Comparison of ENCODE assay signal across 14 cellular contexts in the genomic region with DNA sequence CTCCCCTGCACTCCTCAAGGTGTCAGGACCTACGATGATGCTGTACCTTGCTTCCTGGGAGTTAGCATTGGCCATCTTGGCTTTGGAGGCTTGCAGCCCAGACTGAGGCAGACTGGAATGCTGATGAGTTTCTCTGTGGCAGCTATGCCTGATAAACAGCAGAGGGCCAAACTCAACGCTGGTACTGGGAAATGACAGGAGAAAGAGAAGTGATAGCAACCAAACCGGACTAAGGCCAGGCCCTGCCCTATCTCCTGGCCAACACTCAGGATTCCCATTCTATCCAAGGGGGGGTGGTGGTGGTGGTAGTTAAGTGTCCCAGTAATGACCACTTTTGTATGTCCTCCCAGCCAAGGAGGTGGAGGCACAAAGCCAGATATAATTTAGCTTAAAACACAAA.
A peak's percentile ranks its signal among the peaks of the same experiment; 100 is the strongest.
DNase-seq lines count a peak whose midpoint lies in the region; ATAC-seq, FAIRE-seq and TF ChIP-seq lines count a peak whose summit lies in the region.
"Had no signal": no experiment of that assay in that cellular context is flagged by ENCODE, and none has a peak within 500 bp of the region (broad histone marks: within the 10 kb centered on the region; RNA-seq: fewer than 3 reads in every experiment).

No MANE protein-coding gene starts in this region.

- TF ChIP-seq RAD21 in HepG2 (CRISPR knock-in tag; IDR thresholded peaks at IDR 0.05) = no peak

- H3K27me3 ChIP-seq in HepG2 (ENCODE audit: control insufficient read depth in 1 of 2, insufficient read depth in 2 of 2, low read length in 2 of 2) (no peaks in the 10 kb centered on the region), prostate gland (replicated peaks; ENCODE audit: insufficient read depth) (no peaks in the 10 kb centered on the region)

- POLR2A ChIA-PET in HEK293T (lab: Yijun Ruan, JAX) = no interaction called here
- POLR2A ChIA-PET in HepG2 (lab: Yijun Ruan, JAX) = no interaction called here

- 3% methylated on average over 3 of the region's 3 CpGs for WGBS in HepG2 (ENCODE audit: low lambda C conversion rate)
- WGBS in prostate gland = 82% methylated on average over 3 of the region's 3 CpGs

- H4K20me1 ChIP-seq in HepG2 (ENCODE audit: insufficient read depth, low read length) = no peaks in the 10 kb centered on the region

- no peak overlapping the region for H3K4me3 ChIP-seq in HepG2 (replicated peaks in 1 of 3; ENCODE audit: insufficient read depth in 1 of 3, low read depth in 2 of 3, low read length in 3 of 3)
- H3K4me3 ChIP-seq in prostate gland = no peak overlapping the region

- H3K4me1 Mint-ChIP-seq in chondrocyte (ENCODE audit: low read depth) = no peaks in the 10 kb centered on the region

- H3K9me3 ChIP-seq in HepG2 (ENCODE audit: low read length) = no peaks in the 10 kb centered on the region
- no peaks in the 10 kb centered on the region for H3K9me3 ChIP-seq in prostate gland

- TF ChIP-seq CTCF in chondrocyte (IDR thresholded peaks at IDR 0.05) = peak; percentile 53
- TF ChIP-seq CTCF in HepG2 (CRISPR knock-in tag; IDR thresholded peaks at IDR 0.05) = 0 out of 2 replicates have a peak, but pooled peaks have one; percentile 10
- TF ChIP-seq CTCF in prostate gland (IDR thresholded peaks at IDR 0.05) = no peak

- no peak overlapping the region for H3K4me3 Mint-ChIP-seq in chondrocyte (ENCODE audit: unreplicated experiment)
- H3K4me3 Mint-ChIP-seq: activated T-cell treated with anti-CD3 and anti-CD28 coated beads, Interleukin-2, amount 50 U/mL, for 24 hours; nephron progenitor cell had no signal

- ATAC-seq in HepG2 (peak; percentile 77), esophagus mucosa (no peak), HG02981 (IDR thresholded peaks at IDR 0.05; ENCODE audit: unreplicated experiment) (no peak)

- TF ChIP-seq POLR2A in HepG2 (IDR thresholded peaks at IDR 0.05; ENCODE audit: insufficient read depth in 1 of 2, low read depth in 2 of 2, low read length in 2 of 2) (no peak), prostate gland (IDR thresholded peaks at IDR 0.05) (no peak)

- H3K4me1 ChIP-seq in HepG2 (ENCODE audit: insufficient read depth, low read length) (no peaks in the 10 kb centered on the region), prostate gland (replicated peaks) (no peaks in the 10 kb centered on the region)

- H3K9ac ChIP-seq in HepG2 (ENCODE audit: insufficient read depth, low read depth, low read length) = no peak overlapping the region

- H3K27me3 Mint-ChIP-seq in chondrocyte (ENCODE audit: low read depth) = no peaks in the 10 kb centered on the region
- H3K27me3 Mint-ChIP-seq: activated T-cell treated with anti-CD3 and anti-CD28 coated beads, Interleukin-2, amount 50 U/mL, for 24 hours had no signal

- no peaks in the 10 kb centered on the region for H3K79me2 ChIP-seq in HepG2 (ENCODE audit: insufficient read depth, low read length)

- no peak overlapping the region for H2AFZ ChIP-seq in HepG2 (ENCODE audit: low read length)

- no peak for FAIRE-seq in HepG2 (lab: Jason Lieb, UNC)

- CTCF ChIA-PET in HEK293T (lab: Yijun Ruan, JAX) = interaction anchor here (1.0 kb wide), 1 partner anchor 15 kb away, joined by 3 read pairs; no protein-coding TSS in a partner anchor
- CTCF ChIA-PET in HepG2 (lab: Yijun Ruan, JAX; ENCODE audit: low intra/inter-chr PET ratio, low total read pairs) = no interaction called here

- H3K4me2 ChIP-seq in HepG2 (ENCODE audit: low read depth, low read length) = no peak overlapping the region

- no peaks in the 10 kb centered on the region for H3K36me3 Mint-ChIP-seq in chondrocyte (ENCODE audit: low read depth)

- TF ChIP-seq EP300 in HepG2 (IDR thresholded peaks at IDR 0.05; ENCODE audit: low read depth in 2 of 2, low read length in 2 of 2) = no peak
- no peak for TF ChIP-seq EP300 in HepG2 (CRISPR knock-in tag; IDR thresholded peaks at IDR 0.05; ENCODE audit: borderline replicate concordance)

- H3K9me3 Mint-ChIP-seq in chondrocyte (ENCODE audit: low read depth) = no peaks in the 10 kb centered on the region
- H3K9me3 Mint-ChIP-seq: activated T-cell treated with anti-CD3 and anti-CD28 coated beads, Interleukin-2, amount 50 U/mL, for 24 hours; nephron progenitor cell had no signal

- no TSS peak for BruUV-seq in HepG2 (replicated peaks; lab: Mats Ljungman, UMichigan)

- in situ Hi-C loops in HepG2 (cut with HindIII; ENCODE audit: extremely low pct_ligation_motif_present, low pct_unique_long_range_greater_than_20kb) = no loop called here

- no peaks in the 10 kb centered on the region for H3K36me3 ChIP-seq in HepG2 (replicated peaks in 1 of 2; ENCODE audit: control insufficient read depth in 1 of 2, insufficient read depth in 2 of 2, low read length in 2 of 2)
- H3K36me3 ChIP-seq in prostate gland = no peaks in the 10 kb centered on the region

- H3K27ac Mint-ChIP-seq in chondrocyte (ENCODE audit: unreplicated experiment) = no peak overlapping the region
- H3K27ac Mint-ChIP-seq: activated T-cell treated with anti-CD3 and anti-CD28 coated beads, Interleukin-2, amount 50 U/mL, for 24 hours; nephron progenitor cell had no signal

- intact Hi-C loops in HepG2 (cut with micrococcal nuclease; ENCODE audit: unreplicated experiment) = no loop called here
- intact Hi-C loops in prostate gland (cut with DNase I) = no loop called here

- no peak overlapping the region for H3K27ac ChIP-seq in HepG2 (ENCODE audit: extremely low read length, insufficient read depth, low read length)
- H3K27ac ChIP-seq in prostate gland = no peak overlapping the region
- H3K27ac ChIP-seq: C4-2B had no signal

- peak; percentile 36 for DNase-seq in DMS 273 (lab: John Stamatoyannopoulos, UW; ENCODE audit: unreplicated experiment)
- peak; percentile 19 for DNase-seq in HEK293T (ENCODE audit: extremely low spot score)
- DNase-seq in chondrocyte (ENCODE audit: low spot score) = no peak
- peak; percentile 25 for DNase-seq in HepG2 (ENCODE audit: low spot score)
- no peak for DNase-seq in prostate gland (ENCODE audit: low spot score)
- no peak for DNase-seq in NCI-H1436 treated with DMSO at 0.1 percent for 48 hours (lab: John Stamatoyannopoulos, UW)
- DNase-seq: activated T-cell treated with anti-CD3 and anti-CD28 coated beads, Interleukin-2, amount 50 U/mL, for 24 hours; anterior cingulate cortex; KBM-7; NCI-H2171; nephron progenitor cell had no signal

TF ChIP-seq in HEK293T, 16 proteins besides CTCF, POLR2A, EP300 and RAD21:
- TF ChIP-seq, protein P1, sequence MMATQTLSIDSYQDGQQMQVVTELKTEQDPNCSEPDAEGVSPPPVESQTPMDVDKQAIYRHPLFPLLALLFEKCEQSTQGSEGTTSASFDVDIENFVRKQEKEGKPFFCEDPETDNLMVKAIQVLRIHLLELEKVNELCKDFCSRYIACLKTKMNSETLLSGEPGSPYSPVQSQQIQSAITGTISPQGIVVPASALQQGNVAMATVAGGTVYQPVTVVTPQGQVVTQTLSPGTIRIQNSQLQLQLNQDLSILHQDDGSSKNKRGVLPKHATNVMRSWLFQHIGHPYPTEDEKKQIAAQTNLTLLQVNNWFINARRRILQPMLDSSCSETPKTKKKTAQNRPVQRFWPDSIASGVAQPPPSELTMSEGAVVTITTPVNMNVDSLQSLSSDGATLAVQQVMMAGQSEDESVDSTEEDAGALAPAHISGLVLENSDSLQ (IDR thresholded peaks at IDR 0.05) = no peak
- TF ChIP-seq ARNT (IDR thresholded peaks at IDR 0.05) (no peak), FOXK2 (IDR thresholded peaks at IDR 0.05) (no peak), LEF1 (IDR thresholded peaks at IDR 0.05; ENCODE audit: borderline replicate concordance) (no peak), ELF4 (IDR thresholded peaks at IDR 0.05) (no peak), FOXA1 (IDR thresholded peaks at IDR 0.05) (no peak), SUZ12 (IDR thresholded peaks at IDR 0.05) (no peak), FOXM1 (IDR thresholded peaks at IDR 0.05; ENCODE audit: borderline replicate concordance) (no peak), HDGF (IDR thresholded peaks at IDR 0.05; ENCODE audit: borderline replicate concordance) (no peak), TARDBP (IDR thresholded peaks at IDR 0.05) (no peak), SP1 (IDR thresholded peaks at IDR 0.05) (no peak), CTBP1 (IDR thresholded peaks at IDR 0.05; ENCODE audit: borderline replicate concordance) (no peak), L3MBTL2 (conservative IDR thresholded peaks at IDR 0.05) (no peak)

TF ChIP-seq in HepG2, 621 proteins besides CTCF, POLR2A, EP300 and RAD21:
- no peak for TF ChIP-seq ZNF747 (CRISPR knock-in tag; IDR thresholded peaks at IDR 0.05; ENCODE audit: borderline replicate concordance)
- TF ChIP-seq STAG1 (CRISPR knock-in tag; IDR thresholded peaks at IDR 0.05) = 0 out of 2 replicates have a peak, but pooled peaks have one; percentile 5

Comparison
In these comparisons a context has a peak if more than half of its experiments do, and no peak if none do; other contexts are left out.
1. DNase-seq: peak in DMS 273 (single experiment), HEK293T (single experiment) and HepG2 (single experiment); none in chondrocyte (single experiment), prostate gland (single experiment) and NCI-H1436 treated with DMSO at 0.1 percent for 48 hours (single experiment).
2. CTCF ChIP-seq: peak in chondrocyte (single experiment) and HepG2 (single experiment); none in prostate gland (0 of 4).